In genomic region chr10:132447446-132448247, GRCh38 we compare ENCODE assay signal across 8 cellular contexts. TPM values are rescaled to one million over a fixed set of nuclear protein-coding genes. Genes with fewer than 3 reads are reported as not detected.
DNase-seq lines count a peak whose midpoint lies in the region; ATAC-seq and TF ChIP-seq lines count a peak whose summit lies in the region.

No MANE protein-coding gene starts in this region.

- intact Hi-C loops in uterus (cut with DNase I; ENCODE audit: low total_unique reads), result no loop called here

- ATAC-seq in GM21367 (IDR thresholded peaks at IDR 0.05; ENCODE audit: unreplicated experiment) (no peak), HG02642 (IDR thresholded peaks at IDR 0.05; ENCODE audit: poor library complexity, unreplicated experiment) (no peak)

- no peaks in the 10 kb centered on the region for H3K9me3 ChIP-seq in KOPT-K1 (ENCODE audit: insufficient read depth, low read length, poor library complexity, severe bottlenecking)
- no peaks in the 10 kb centered on the region for H3K9me3 ChIP-seq in effector memory CD4-positive, alpha-beta T cell (ENCODE audit: control insufficient read depth, low read length)
- H3K9me3 ChIP-seq in uterus, result no peaks in the 10 kb centered on the region

- no peak for TF ChIP-seq CTCF in uterus (IDR thresholded peaks at IDR 0.05)

- H3K27me3 ChIP-seq in effector memory CD4-positive, alpha-beta T cell (replicated peaks; ENCODE audit: control insufficient read depth, insufficient read depth, low read length, poor library complexity, severe bottlenecking), result no peaks in the 10 kb centered on the region
- H3K27me3 ChIP-seq in rectal smooth muscle tissue (ENCODE audit: control insufficient read depth, insufficient read depth, low read length) (no peaks in the 10 kb centered on the region), uterus (no peaks in the 10 kb centered on the region)

- peaks cover 52% of the 10 kb centered on the region for H3K4me1 ChIP-seq in effector memory CD4-positive, alpha-beta T cell (ENCODE audit: control insufficient read depth, insufficient read depth, low read length, poor library complexity, severe bottlenecking)
- H3K4me1 ChIP-seq in rectal smooth muscle tissue (ENCODE audit: control insufficient read depth, insufficient read depth, low read length) (peaks cover 10% of the 10 kb centered on the region), uterus (peaks cover 4 to 16% of the 10 kb centered on the region in 2 donors)

- H3K36me3 ChIP-seq in KOPT-K1 (ENCODE audit: insufficient read depth, low read length), result no peaks in the 10 kb centered on the region
- no peaks in the 10 kb centered on the region for H3K36me3 ChIP-seq in effector memory CD4-positive, alpha-beta T cell (ENCODE audit: control insufficient read depth, insufficient read depth, low read length)
- H3K36me3 ChIP-seq in rectal smooth muscle tissue (ENCODE audit: control insufficient read depth, insufficient read depth, low read length), result no peaks in the 10 kb centered on the region
- H3K36me3 ChIP-seq in uterus, result no peaks in the 10 kb centered on the region

- peak overlapping the region; percentile 97 for H3K27ac ChIP-seq in KOPT-K1 (ENCODE audit: low read depth, low read length, poor library complexity, severe bottlenecking)
- peak overlapping the region; percentile 93 for H3K27ac ChIP-seq in effector memory CD4-positive, alpha-beta T cell (ENCODE audit: insufficient read depth, low read length, poor library complexity, severe bottlenecking)
- H3K27ac ChIP-seq in rectal smooth muscle tissue (ENCODE audit: low read depth, low read length), result peak overlapping the region; percentile 62
- peak overlapping the region; percentile 93 to 94 for H3K27ac ChIP-seq in uterus

- H3K9ac ChIP-seq in rectal smooth muscle tissue (ENCODE audit: low read length), result peak overlapping the region; percentile 45

- peak; percentile 74 for DNase-seq in AG08395 (ENCODE audit: low spot score)
- DNase-seq in activated CD4-positive, alpha-beta T cell treated with anti-CD3 and anti-CD28 coated beads, Interleukin-2, amount 50 U/mL, for 24 hours (ENCODE audit: low read depth in 1 of 2, low spot score in 1 of 2), result peak; percentile 43
- peak; percentile 67 to 83 (median 79) for DNase-seq in effector memory CD4-positive, alpha-beta T cell
- peak in 1 of 2 donors; percentile 65 for DNase-seq in uterus

- TF ChIP-seq POLR2A in uterus (IDR thresholded peaks at IDR 0.05), result no peak

- peak overlapping the region; percentile 7 for H3K4me3 ChIP-seq in effector memory CD4-positive, alpha-beta T cell (ENCODE audit: insufficient read depth, low read depth, low read length, poor library complexity, severe bottlenecking)
- H3K4me3 ChIP-seq in rectal smooth muscle tissue (ENCODE audit: low read length) (peak overlapping the region; percentile 36), uterus (no peak overlapping the region)

RNA-seq across cellular contexts. Expression of gene PWWP2B, which starts 50.6 kb away (rescaled TPM):
- 10 to 100 TPM in 2 of 4 donors, 1 to 10 TPM in 1, under 1 TPM in 1; 0.29 to 27.6 (median 8.3) TPM for total RNA-seq in uterus

Comparison
In these comparisons a context has a peak if more than half of its experiments do, and no peak if none do; other contexts are left out.
1. H3K4me3 ChIP-seq: peak in effector memory CD4-positive, alpha-beta T cell (single experiment) and rectal smooth muscle tissue (single experiment); none in uterus (0 of 2).
2. Peak in every context shown above with its lines, with median percentiles within 50 percentile points of each other: H3K27ac ChIP-seq.